Comparison of ENCODE assay signal across 8 cellular contexts in the genomic region with DNA sequence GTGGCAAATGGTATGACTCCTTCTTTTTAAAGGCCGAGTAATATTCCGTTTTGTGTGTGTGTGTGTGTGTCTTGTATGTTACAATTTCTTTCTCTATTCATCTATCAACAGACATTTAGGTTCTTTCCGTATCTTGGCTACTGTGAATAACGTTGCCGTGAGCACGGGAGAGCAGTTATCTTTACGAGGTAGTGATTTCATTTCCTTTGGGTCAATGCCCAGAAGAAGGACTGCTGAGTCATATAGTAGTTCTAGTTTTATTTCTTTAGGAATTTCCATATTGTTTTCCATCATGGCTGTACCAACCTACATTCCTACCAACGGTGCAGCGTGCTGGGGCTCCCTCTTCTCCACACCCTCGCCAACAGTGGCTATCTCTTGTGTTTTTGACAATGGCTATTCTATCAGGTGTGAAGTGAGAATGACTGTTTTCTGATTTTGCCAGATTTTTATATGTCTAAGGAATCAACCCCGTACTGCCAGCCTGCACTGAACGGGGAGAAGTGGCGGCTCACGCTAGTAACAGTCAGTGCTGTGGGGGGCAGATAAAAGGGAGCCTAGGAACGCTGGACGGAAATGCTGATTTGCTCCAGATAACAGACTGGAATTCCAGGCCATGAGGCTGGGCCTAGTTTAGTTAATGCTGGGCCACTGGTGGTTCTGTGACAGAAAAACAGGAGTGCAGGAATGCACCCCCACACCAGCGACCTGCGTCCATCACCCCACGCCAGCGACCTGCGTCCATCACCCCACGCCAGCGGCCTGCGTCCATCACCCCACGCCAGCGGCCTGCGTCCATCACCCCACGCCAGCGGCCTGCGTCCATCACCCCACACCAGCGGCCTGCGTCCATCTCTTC.
DNase-seq lines count a peak whose midpoint lies in the region; ATAC-seq and TF ChIP-seq lines count a peak whose summit lies in the region.

No MANE protein-coding gene starts in this region.

- peak overlapping the region; percentile 62 for H3K4me2 ChIP-seq in osteoblast (ENCODE audit: insufficient read depth, low read length)

- ATAC-seq in GM18520 (IDR thresholded peaks at IDR 0.05; ENCODE audit: unreplicated experiment): no peak
- ATAC-seq in GM21447 (IDR thresholded peaks at IDR 0.05; ENCODE audit: unreplicated experiment): no peak
- ATAC-seq in HG03095 (IDR thresholded peaks at IDR 0.05; ENCODE audit: unreplicated experiment): no peak

- in situ Hi-C loops in Caki2 (cut with HindIII; ENCODE audit: low pct_unique_long_range_greater_than_20kb, low sequenced_read_pairs): no loop called here

- no peaks in the 10 kb centered on the region for H3K36me3 ChIP-seq in esophagus squamous epithelium
- no peaks in the 10 kb centered on the region for H3K36me3 ChIP-seq in osteoblast (ENCODE audit: insufficient read depth, low read length)

- H3K27me3 ChIP-seq in esophagus squamous epithelium: no peaks in the 10 kb centered on the region
- no peaks in the 10 kb centered on the region for H3K27me3 ChIP-seq in osteoblast (ENCODE audit: insufficient read depth, low read length)

- peak overlapping the region in 3 of 4 donors; percentile 50 to 57 (median 57) for H3K27ac ChIP-seq in esophagus squamous epithelium
- H3K27ac ChIP-seq in osteoblast (ENCODE audit: low read depth, low read length): peak overlapping the region; percentile 68

- DNase-seq in Caki2 (ENCODE audit: low read depth) (peak; percentile 82), RKO (ENCODE audit: low spot score) (peak; percentile 91), esophagus squamous epithelium (lab: John Stamatoyannopoulos, UW) (no peak), osteoblast (ENCODE audit: insufficient read length, low spot score, missing footprints) (peak; percentile 94)
- DNase-seq in activated T-cell treated with anti-CD3 and anti-CD28 coated beads, Interleukin-2, amount 50 U/mL, for 1 hour: no peak

- H4K20me1 ChIP-seq in osteoblast (ENCODE audit: insufficient read depth, low read length): no peaks in the 10 kb centered on the region

- H3K79me2 ChIP-seq in osteoblast (ENCODE audit: insufficient read depth, low read length): no peaks in the 10 kb centered on the region

- WGBS in esophagus squamous epithelium, 2 donors: 57 to 72% methylated on average over 21 to 31 of the region's 32 CpGs

- TF ChIP-seq CTCF in esophagus squamous epithelium (IDR thresholded peaks at IDR 0.05) (no peak), osteoblast (IDR thresholded peaks at IDR 0.05; ENCODE audit: extremely low read depth, low read depth, low read length) (no peak)

- H3K4me1 ChIP-seq in esophagus squamous epithelium: peaks cover 13 to 41% (median 19%) of the 10 kb centered on the region in 3 donors
- peaks cover 29% of the 10 kb centered on the region for H3K4me1 ChIP-seq in osteoblast (ENCODE audit: insufficient read depth, low read length)

- H3K4me3 ChIP-seq in esophagus squamous epithelium (no peak overlapping the region), osteoblast (ENCODE audit: insufficient read depth, low read length) (no peak overlapping the region)

- TF ChIP-seq POLR2A in esophagus squamous epithelium (IDR thresholded peaks at IDR 0.05): no peak

- intact Hi-C loops in esophagus squamous epithelium (cut with DNase I): no loop called here

- H3K9me3 ChIP-seq in esophagus squamous epithelium (no peaks in the 10 kb centered on the region), osteoblast (ENCODE audit: low read depth, low read length) (no peaks in the 10 kb centered on the region)

- no peak overlapping the region for H2AFZ ChIP-seq in osteoblast (ENCODE audit: low read length)

Comparison
In these comparisons a context has a peak if more than half of its experiments do, and no peak if none do; other contexts are left out.
1. DNase-seq: peak in Caki2 (single experiment), RKO (single experiment) and osteoblast (single experiment); none in esophagus squamous epithelium (single experiment) and activated T-cell treated with anti-CD3 and anti-CD28 coated beads, Interleukin-2, amount 50 U/mL, for 1 hour (single experiment).